Comparison of ENCODE assay signal across 28 cellular contexts in the genomic region with DNA sequence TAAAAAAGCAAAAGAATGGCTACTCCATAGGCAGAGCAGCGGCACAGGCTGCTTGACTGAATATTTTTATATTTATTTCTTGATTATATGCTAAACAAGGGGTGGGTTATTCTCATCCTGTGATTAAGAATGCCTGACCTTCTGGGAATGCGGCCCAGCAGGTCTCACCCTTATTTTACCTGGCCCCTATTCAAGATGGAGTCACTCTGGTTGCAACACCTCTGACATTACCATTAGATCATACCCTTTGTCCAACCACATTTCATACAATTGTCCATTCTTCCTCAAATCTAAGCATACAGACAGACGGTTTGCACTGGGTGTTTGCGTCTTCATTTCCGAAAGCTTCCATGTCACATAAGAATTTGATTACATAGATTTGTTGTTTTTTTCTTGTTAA.
"Had no signal": no experiment of that assay in that cellular context is flagged by ENCODE, and none has a peak within 500 bp of the region (broad histone marks: within the 10 kb centered on the region; RNA-seq: fewer than 3 reads in every experiment).

No MANE protein-coding gene starts in this region.

- H3K27ac ChIP-seq: adrenal gland, pancreas, prostate gland, sigmoid colon, upper lobe of left lung, vagina had no signal

- H3K36me3 ChIP-seq: adrenal gland, pancreas, prostate gland, sigmoid colon, upper lobe of left lung, vagina had no signal

- H3K27ac Mint-ChIP-seq: activated CD4-positive, alpha-beta T cell treated with anti-CD3 and anti-CD28 coated beads for 36 hours; activated CD8-positive, alpha-beta memory T cell treated with anti-CD3 and anti-CD28 coated beads, Interleukin-2, amount 10 ng/mL, durations not matched to agents 7 days and 5 days; activated CD8-positive, alpha-beta T cell treated with anti-CD3 and anti-CD28 coated beads, Interleukin-2, amount 10 ng/mL, durations not matched to agents 7 days and 5 days; activated naive CD4-positive, alpha-beta T cell treated with anti-CD3 and anti-CD28 coated beads for 36 hours; activated naive CD8-positive, alpha-beta T cell treated with anti-CD3 and anti-CD28 coated beads for 36 hours; activated T-cell treated with anti-CD3 and anti-CD28 coated beads, Interleukin-2, amount 50 U/mL, for 72 hours; brain; endodermal cell; memory B cell; naive thymus-derived CD4-positive, alpha-beta T cell; stimulated activated effector memory CD8-positive, alpha-beta T cell treated with anti-CD3 and anti-CD28 coated beads, Interleukin-12 subunit alpha, Interleukin-12 subunit beta, amount 100 ng/mL, for 72 hours; stimulated activated naive CD8-positive, alpha-beta T cell treated with anti-CD3 and anti-CD28 coated beads, Interleukin-15, Interleukin-2, amounts not matched to agents 100 ng/mL and 50 ng/mL, for 24 hours had no signal

- ATAC-seq: activated CD4-positive, alpha-beta T cell treated with anti-CD3 and anti-CD28 coated beads for 36 hours; activated CD8-positive, alpha-beta memory T cell treated with anti-CD3 and anti-CD28 coated beads, Interleukin-2, amount 10 ng/mL, durations not matched to agents 7 days and 5 days; activated CD8-positive, alpha-beta T cell treated with anti-CD3 and anti-CD28 coated beads, Interleukin-2, amount 10 ng/mL, durations not matched to agents 7 days and 5 days; activated T-cell treated with anti-CD3 and anti-CD28 coated beads, Interleukin-2, amount 50 U/mL, for 72 hours; naive thymus-derived CD4-positive, alpha-beta T cell; pancreas; stimulated activated effector memory CD8-positive, alpha-beta T cell treated with anti-CD3 and anti-CD28 coated beads, Interleukin-12 subunit alpha, Interleukin-12 subunit beta, amount 100 ng/mL, for 72 hours had no signal

- H3K9me3 Mint-ChIP-seq: brain; stimulated activated naive CD8-positive, alpha-beta T cell treated with anti-CD3 and anti-CD28 coated beads, Interleukin-15, Interleukin-2, amounts not matched to agents 100 ng/mL and 50 ng/mL, for 24 hours had no signal

- DNase-seq: activated CD4-positive, alpha-beta T cell treated with anti-CD3 and anti-CD28 coated beads for 36 hours; activated CD4-positive, CD25-positive, alpha-beta regulatory T cell; activated CD8-positive, alpha-beta memory T cell treated with anti-CD3 and anti-CD28 coated beads, Interleukin-2, amount 10 ng/mL, durations not matched to agents 7 days and 5 days; activated CD8-positive, alpha-beta T cell treated with anti-CD3 and anti-CD28 coated beads, Interleukin-2, amount 10 ng/mL, durations not matched to agents 7 days and 5 days; activated effector memory CD4-positive, alpha-beta T cell treated with Interleukin-2 at 50 U/mL for 16 hours; activated naive CD4-positive, alpha-beta T cell treated with anti-CD3 and anti-CD28 coated beads for 36 hours; activated naive CD8-positive, alpha-beta T cell treated with anti-CD3 and anti-CD28 coated beads for 36 hours; activated T-cell treated with anti-CD3 and anti-CD28 coated beads, Interleukin-2, amount 50 U/mL, for 72 hours; adrenal gland; aorta; cortex of kidney; endodermal cell; head of caudate nucleus; hippocampal formation; midbrain; naive thymus-derived CD4-positive, alpha-beta T cell; pancreas; retina; sigmoid colon; small intestine; stimulated activated CD4-positive, alpha-beta T cell treated with anti-CD3 and anti-CD28 coated beads, Interleukin-4, amount 100 ng/mL, for 24 hours; upper lobe of left lung had no signal

- H3K4me3 Mint-ChIP-seq: activated CD4-positive, alpha-beta T cell treated with anti-CD3 and anti-CD28 coated beads for 36 hours; activated CD8-positive, alpha-beta memory T cell treated with anti-CD3 and anti-CD28 coated beads, Interleukin-2, amount 10 ng/mL, durations not matched to agents 7 days and 5 days; activated CD8-positive, alpha-beta T cell treated with anti-CD3 and anti-CD28 coated beads, Interleukin-2, amount 10 ng/mL, durations not matched to agents 7 days and 5 days; activated naive CD4-positive, alpha-beta T cell treated with anti-CD3 and anti-CD28 coated beads for 36 hours; activated naive CD8-positive, alpha-beta T cell treated with anti-CD3 and anti-CD28 coated beads for 36 hours; activated T-cell treated with anti-CD3 and anti-CD28 coated beads, Interleukin-2, amount 50 U/mL, for 72 hours; brain; endodermal cell; memory B cell; naive thymus-derived CD4-positive, alpha-beta T cell; stimulated activated effector memory CD8-positive, alpha-beta T cell treated with anti-CD3 and anti-CD28 coated beads, Interleukin-12 subunit alpha, Interleukin-12 subunit beta, amount 100 ng/mL, for 72 hours; stimulated activated naive CD8-positive, alpha-beta T cell treated with anti-CD3 and anti-CD28 coated beads, Interleukin-15, Interleukin-2, amounts not matched to agents 100 ng/mL and 50 ng/mL, for 24 hours had no signal

- H3K4me1 Mint-ChIP-seq: activated CD4-positive, alpha-beta T cell treated with anti-CD3 and anti-CD28 coated beads for 36 hours; activated CD8-positive, alpha-beta memory T cell treated with anti-CD3 and anti-CD28 coated beads, Interleukin-2, amount 10 ng/mL, durations not matched to agents 7 days and 5 days; activated naive CD8-positive, alpha-beta T cell treated with anti-CD3 and anti-CD28 coated beads for 36 hours; brain; naive thymus-derived CD4-positive, alpha-beta T cell; stimulated activated effector memory CD8-positive, alpha-beta T cell treated with anti-CD3 and anti-CD28 coated beads, Interleukin-12 subunit alpha, Interleukin-12 subunit beta, amount 100 ng/mL, for 72 hours had no signal

- H3K27me3 ChIP-seq: adrenal gland, pancreas, sigmoid colon, upper lobe of left lung, vagina had no signal

- H3K4me1 ChIP-seq: adrenal gland, pancreas, prostate gland, sigmoid colon, upper lobe of left lung, vagina had no signal

- H3K4me3 ChIP-seq: adrenal gland, pancreas, prostate gland, sigmoid colon, upper lobe of left lung, vagina had no signal

- H3K9me3 ChIP-seq: adrenal gland, pancreas, prostate gland, sigmoid colon, upper lobe of left lung, vagina had no signal
